In genomic region chr5:116834796-116835515, GRCh38 we compare ENCODE assay signal across 18 cellular contexts.
DNase-seq lines count a peak whose midpoint lies in the region; ATAC-seq, FAIRE-seq and TF ChIP-seq lines count a peak whose summit lies in the region.
"Had no signal": no experiment of that assay in that cellular context is flagged by ENCODE, and none has a peak within 500 bp of the region (broad histone marks: within the 10 kb centered on the region; RNA-seq: fewer than 3 reads in every experiment).

No MANE protein-coding gene starts in this region.

- no peak overlapping the region for H2BK5ac ChIP-seq in trophoblast cell (ENCODE audit: low read depth, low read length, poor library complexity)

- intact Hi-C loops in HepG2 (cut with micrococcal nuclease; ENCODE audit: unreplicated experiment): no loop called here
- intact Hi-C loops in right lobe of liver (cut with DNase I): no loop called here

- H2BK12ac ChIP-seq in trophoblast cell (ENCODE audit: low read length): no peak overlapping the region

- H3K27me3 ChIP-seq in HepG2 (ENCODE audit: control insufficient read depth in 1 of 2, insufficient read depth in 2 of 2, low read length in 2 of 2) (no peaks in the 10 kb centered on the region), right lobe of liver (no peaks in the 10 kb centered on the region), endodermal cell (ENCODE audit: control insufficient read depth, insufficient read depth, low read length, poor library complexity, severe bottlenecking) (no peaks in the 10 kb centered on the region), trophoblast cell (ENCODE audit: insufficient read depth, low read length) (no peaks in the 10 kb centered on the region), small intestine (ENCODE audit: control insufficient read depth in 2 of 2, insufficient read depth in 2 of 2, low read length in 2 of 2) (no peaks in the 10 kb centered on the region)
- H3K27me3 ChIP-seq: BLaER1 had no signal

- no peak overlapping the region for H3K4me3 ChIP-seq in HepG2 (replicated peaks in 1 of 3; ENCODE audit: insufficient read depth in 1 of 3, low read depth in 2 of 3, low read length in 3 of 3)
- H3K4me3 ChIP-seq in right lobe of liver: no peak overlapping the region
- no peak overlapping the region for H3K4me3 ChIP-seq in endodermal cell (ENCODE audit: low read length)
- no peak overlapping the region for H3K4me3 ChIP-seq in trophoblast cell (ENCODE audit: low read depth, low read length)
- H3K4me3 ChIP-seq in small intestine (ENCODE audit: low read depth in 1 of 2, low read length in 2 of 2): no peak overlapping the region
- H3K4me3 ChIP-seq: BLaER1, HAP-1 had no signal

- H4K91ac ChIP-seq in trophoblast cell (ENCODE audit: low read depth, low read length): no peak overlapping the region

- CTCF ChIA-PET in HepG2 (lab: Yijun Ruan, JAX; ENCODE audit: low intra/inter-chr PET ratio, low total read pairs): no interaction called here

- WGBS in HepG2 (ENCODE audit: low lambda C conversion rate): 29% methylated on average over 2 of the region's 2 CpGs
- 17% methylated on average over 2 of the region's 2 CpGs for WGBS in right lobe of liver (ENCODE audit: insufficient coverage, low coverage, low lambda C conversion rate, missing lambda C conversion rate)
- 86 to 89% methylated on average over 1 to 2 of the region's 2 CpGs for WGBS in endodermal cell (ENCODE audit: insufficient coverage in 1 of 2, insufficient read length in 1 of 2), 2 experiments
- no CpG with 5 or more reads among the region's 2 CpGs for WGBS in trophoblast cell (ENCODE audit: extremely low coverage, insufficient coverage, insufficient read length)
- 48 to 57% (median 53%) methylated on average over 2 of the region's 2 CpGs for WGBS in small intestine, 3 donors

- H3K9me3 ChIP-seq in HepG2 (ENCODE audit: low read length) (no peaks in the 10 kb centered on the region), right lobe of liver (no peaks in the 10 kb centered on the region), endodermal cell (ENCODE audit: control insufficient read depth, low read length) (no peaks in the 10 kb centered on the region), trophoblast cell (ENCODE audit: insufficient read depth, low read depth, low read length) (no peaks in the 10 kb centered on the region), small intestine (ENCODE audit: control insufficient read depth, low read depth) (no peaks in the 10 kb centered on the region)
- H3K9me3 ChIP-seq: BLaER1, HAP-1 had no signal

- BruUV-seq in HepG2 (replicated peaks; lab: Mats Ljungman, UMichigan): no TSS peak

- H3K4ac ChIP-seq in trophoblast cell (ENCODE audit: low read depth, low read length): no peak overlapping the region

- H3K36me3 Mint-ChIP-seq in endodermal cell (ENCODE audit: low read depth): no peaks in the 10 kb centered on the region
- H3K36me3 Mint-ChIP-seq: CD14-positive monocyte; CD4-positive, alpha-beta memory T cell had no signal

- H3K9ac ChIP-seq in HepG2 (ENCODE audit: insufficient read depth, low read depth, low read length) (no peak overlapping the region), endodermal cell (ENCODE audit: extremely low read depth, low read length, poor library complexity, severe bottlenecking) (no peak overlapping the region), trophoblast cell (ENCODE audit: low read length) (no peak overlapping the region)
- H3K9ac ChIP-seq: BLaER1 had no signal

- H2AFZ ChIP-seq in HepG2 (ENCODE audit: low read length) (no peak overlapping the region), trophoblast cell (ENCODE audit: insufficient read depth, low read length, poor library complexity) (no peak overlapping the region)

- POLR2A ChIA-PET in HepG2 (lab: Yijun Ruan, JAX): no interaction called here

- H4K12ac ChIP-seq in trophoblast cell (ENCODE audit: low read depth, low read length): no peak overlapping the region

- TF ChIP-seq POLR2A in HepG2 (IDR thresholded peaks at IDR 0.05; ENCODE audit: insufficient read depth in 1 of 2, low read depth in 2 of 2, low read length in 2 of 2) (no peak), right lobe of liver (IDR thresholded peaks at IDR 0.05) (no peak)

- peaks cover 10% of the 10 kb centered on the region for H3K4me1 Mint-ChIP-seq in endodermal cell
- H3K4me1 Mint-ChIP-seq: CD14-positive monocyte; CD4-positive, alpha-beta memory T cell had no signal

- no peak overlapping the region for H3K18ac ChIP-seq in trophoblast cell (ENCODE audit: low read length)

- H3K9me3 Mint-ChIP-seq in endodermal cell: no peaks in the 10 kb centered on the region
- H3K9me3 Mint-ChIP-seq: CD4-positive, alpha-beta memory T cell had no signal

- H2BK120ac ChIP-seq in trophoblast cell (ENCODE audit: insufficient read depth, low read length, poor library complexity): no peak overlapping the region

- no peak overlapping the region for H3K23ac ChIP-seq in trophoblast cell (ENCODE audit: low read length)

- H3K79me1 ChIP-seq in trophoblast cell (ENCODE audit: low read length): no peaks in the 10 kb centered on the region

- DNase-seq in HepG2 (ENCODE audit: low spot score) (peak; percentile 28), right lobe of liver (no peak), endodermal cell (no peak), trophoblast cell (peak; percentile 28 to 85), amniotic stem cell (lab: John Stamatoyannopoulos, UW) (no peak), RCC 7860 (ENCODE audit: low spot score) (no peak), small intestine (no peak)
- DNase-seq: CD4-positive, alpha-beta memory T cell; DMS153; DMS79; GDM1; GOT3 had no signal

- H3K4me2 ChIP-seq in HepG2 (ENCODE audit: low read depth, low read length) (no peak overlapping the region), trophoblast cell (ENCODE audit: low read length) (no peak overlapping the region)
- H3K4me2 ChIP-seq: BLaER1 had no signal

- H3K4me1 ChIP-seq in HepG2 (ENCODE audit: insufficient read depth, low read length) (peaks cover 24% of the 10 kb centered on the region), right lobe of liver (no peaks in the 10 kb centered on the region), endodermal cell (ENCODE audit: control insufficient read depth, insufficient read depth, low read length) (no peaks in the 10 kb centered on the region), trophoblast cell (ENCODE audit: control insufficient read depth in 1 of 2, insufficient read depth in 2 of 2, low read length in 2 of 2) (no peaks in the 10 kb centered on the region), small intestine (ENCODE audit: control insufficient read depth in 2 of 2, insufficient read depth in 1 of 2, low read depth in 1 of 2, low read length in 1 of 2) (no peaks in the 10 kb centered on the region)
- H3K4me1 ChIP-seq: BLaER1 had no signal

- TF ChIP-seq CTCF in HepG2 (CRISPR knock-in tag; IDR thresholded peaks at IDR 0.05) (no peak), right lobe of liver (IDR thresholded peaks at IDR 0.05) (no peak), endodermal cell (conservative IDR thresholded peaks at IDR 0.05) (no peak)

- H3K4me3 Mint-ChIP-seq in endodermal cell: no peak overlapping the region
- H3K4me3 Mint-ChIP-seq: CD14-positive monocyte; CD4-positive, alpha-beta memory T cell had no signal

- no peaks in the 10 kb centered on the region for H3K79me2 ChIP-seq in HepG2 (ENCODE audit: insufficient read depth, low read length)
- H3K79me2 ChIP-seq in trophoblast cell (ENCODE audit: control insufficient read depth, insufficient read depth, low read length, poor library complexity): no peaks in the 10 kb centered on the region

- no peaks in the 10 kb centered on the region for H4K20me1 ChIP-seq in HepG2 (ENCODE audit: insufficient read depth, low read length)
- H4K20me1 ChIP-seq: BLaER1 had no signal

- no peak overlapping the region for H4K8ac ChIP-seq in trophoblast cell (ENCODE audit: low read depth, low read length)

- no peak overlapping the region for H3K27ac ChIP-seq in HepG2 (ENCODE audit: extremely low read length, insufficient read depth, low read length)
- H3K27ac ChIP-seq in right lobe of liver: no peak overlapping the region
- no peak overlapping the region for H3K27ac ChIP-seq in endodermal cell (ENCODE audit: low read depth, low read length)
- H3K27ac ChIP-seq in trophoblast cell (ENCODE audit: low read depth, low read length): no peak overlapping the region
- H3K27ac ChIP-seq in small intestine (ENCODE audit: low read depth in 1 of 2, low read length in 1 of 2): no peak overlapping the region
- H3K27ac ChIP-seq: 22Rv1, BLaER1 had no signal

- H3K27ac Mint-ChIP-seq in endodermal cell: peak overlapping the region; percentile 48
- H3K27ac Mint-ChIP-seq: CD14-positive monocyte; CD4-positive, alpha-beta memory T cell had no signal

- TF ChIP-seq RAD21 in HepG2 (CRISPR knock-in tag; IDR thresholded peaks at IDR 0.05): no peak

- H3K27me3 Mint-ChIP-seq in endodermal cell (ENCODE audit: insufficient read depth): no peaks in the 10 kb centered on the region
- H3K27me3 Mint-ChIP-seq: CD4-positive, alpha-beta memory T cell had no signal

- H2AK5ac ChIP-seq in trophoblast cell (ENCODE audit: low read length): no peak overlapping the region

- H3K14ac ChIP-seq in trophoblast cell (ENCODE audit: low read length): no peak overlapping the region

- TF ChIP-seq EP300 in HepG2 (IDR thresholded peaks at IDR 0.05; ENCODE audit: low read depth in 2 of 2, low read length in 2 of 2) (no peak), HepG2 (CRISPR knock-in tag; IDR thresholded peaks at IDR 0.05; ENCODE audit: borderline replicate concordance) (no peak)

- in situ Hi-C loops in HepG2 (cut with HindIII; ENCODE audit: extremely low pct_ligation_motif_present, low pct_unique_long_range_greater_than_20kb): no loop called here

- ATAC-seq in HepG2 (no peak), right lobe of liver (no peak)

- H3K36me3 ChIP-seq in HepG2 (replicated peaks in 1 of 2; ENCODE audit: control insufficient read depth in 1 of 2, insufficient read depth in 2 of 2, low read length in 2 of 2) (no peaks in the 10 kb centered on the region), right lobe of liver (no peaks in the 10 kb centered on the region), endodermal cell (ENCODE audit: control insufficient read depth, insufficient read depth, low read length) (no peaks in the 10 kb centered on the region), trophoblast cell (ENCODE audit: control insufficient read depth in 1 of 2, insufficient read depth in 2 of 2, low read length in 2 of 2) (no peaks in the 10 kb centered on the region), small intestine (ENCODE audit: control insufficient read depth in 2 of 2, insufficient read depth in 2 of 2, low read length in 2 of 2) (no peaks in the 10 kb centered on the region)
- H3K36me3 ChIP-seq: BLaER1, HAP-1 had no signal

- FAIRE-seq in HepG2 (lab: Jason Lieb, UNC): no peak
- no peak for FAIRE-seq in RCC 7860 (lab: Jason Lieb, UNC)
- FAIRE-seq in small intestine (lab: Jason Lieb, UNC): no peak
- FAIRE-seq: GM12892, GM18507 had no signal

TF ChIP-seq in HepG2, 621 proteins besides CTCF, POLR2A, EP300 and RAD21:
- TF ChIP-seq NFE2 (CRISPR knock-in tag; IDR thresholded peaks at IDR 0.05) (0 out of 2 replicates have a peak, but pooled peaks have one; percentile 15), NKX3-1 (CRISPR knock-in tag; IDR thresholded peaks at IDR 0.05) (no peak), NFE2L2 (IDR thresholded peaks at IDR 0.05; ENCODE audit: low read length) (peak; percentile 77)

Comparison
In these comparisons a context has a peak if more than half of its experiments do, and no peak if none do; other contexts are left out.
1. DNase-seq: peak in HepG2 (single experiment) and trophoblast cell (2 of 2); none in right lobe of liver (0 of 3), endodermal cell (single experiment), amniotic stem cell (single experiment), RCC 7860 (single experiment) and small intestine (single experiment).